In the genomic region with DNA sequence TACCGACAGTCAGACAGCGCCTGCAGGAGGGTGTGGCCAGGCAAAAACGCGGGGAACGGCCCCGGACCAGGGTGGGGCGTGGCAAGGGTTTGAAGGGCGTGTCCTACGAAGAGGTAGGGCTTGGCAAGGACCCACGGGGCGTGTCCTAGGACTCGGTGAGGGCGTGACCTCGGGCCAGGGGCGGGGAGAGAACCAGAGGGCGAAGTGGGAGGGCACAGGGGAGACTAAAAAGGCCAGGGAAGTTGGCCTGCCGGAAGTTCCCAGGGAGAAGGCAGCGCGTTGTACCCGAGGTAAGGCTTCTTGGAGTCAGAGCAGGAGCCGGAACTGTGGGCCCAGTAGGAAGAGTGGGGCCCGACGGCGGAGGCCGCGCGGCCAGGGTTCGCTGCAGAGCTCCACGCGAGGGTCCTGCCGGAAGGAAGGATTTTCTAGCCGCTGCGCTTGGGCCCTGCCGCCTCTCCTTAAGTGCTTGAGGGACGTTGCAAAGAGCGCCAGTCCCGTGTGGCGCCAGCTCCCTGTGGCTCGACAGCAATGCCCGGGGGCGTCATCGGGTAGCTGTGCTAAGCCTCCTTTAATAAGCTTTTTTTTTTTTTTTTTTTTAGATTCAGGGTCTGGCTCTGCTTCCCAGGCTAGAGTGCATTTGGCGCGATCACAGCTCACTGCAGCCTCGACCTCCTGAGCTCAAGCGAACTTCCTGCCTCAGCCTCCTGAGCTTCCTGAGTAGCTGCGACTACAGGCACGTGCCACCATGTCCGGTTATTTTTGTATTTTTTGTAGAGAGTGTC, we compare ENCODE assay signal across 8 cellular contexts.
A peak's percentile ranks its signal among the peaks of the same experiment; 100 is the strongest.
DNase-seq lines count a peak whose midpoint lies in the region; ATAC-seq and TF ChIP-seq lines count a peak whose summit lies in the region.

A gene with protein sequence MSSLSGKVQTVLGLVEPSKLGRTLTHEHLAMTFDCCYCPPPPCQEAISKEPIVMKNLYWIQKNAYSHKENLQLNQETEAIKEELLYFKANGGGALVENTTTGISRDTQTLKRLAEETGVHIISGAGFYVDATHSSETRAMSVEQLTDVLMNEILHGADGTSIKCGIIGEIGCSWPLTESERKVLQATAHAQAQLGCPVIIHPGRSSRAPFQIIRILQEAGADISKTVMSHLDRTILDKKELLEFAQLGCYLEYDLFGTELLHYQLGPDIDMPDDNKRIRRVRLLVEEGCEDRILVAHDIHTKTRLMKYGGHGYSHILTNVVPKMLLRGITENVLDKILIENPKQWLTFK (plus strand): TSS at position 253 of the 782 bp plus-strand sequence. CDS start 47,375 bp downstream, outside the sequence.

- peak; percentile 94 for DNase-seq in AG08395 (ENCODE audit: low spot score)
- peak; percentile 88 for DNase-seq in NCI-H226
- DNase-seq in cerebellar cortex (ENCODE audit: low spot score), result peak; percentile 78
- DNase-seq in islet precursor cell, result peak; percentile 100
- peak; percentile 93 to 98 for DNase-seq in stimulated activated CD4-positive, alpha-beta T cell treated with anti-CD3 and anti-CD28 coated beads, Interleukin-15, amount 100 ng/mL, for 1 hour (ENCODE audit: low read depth in 1 of 2, low spot score in 1 of 2)

- TF ChIP-seq POLR2A in GM18951 (IDR thresholded peaks at IDR 0.05; ENCODE audit: extremely low read depth, insufficient read depth, insufficient read length), result peak; percentile 83

- in situ Hi-C loops in GM18951 (cut with MboI; ENCODE audit: low sequenced_read_pairs, unreplicated experiment), result no loop called here

- ATAC-seq in HG03159 (IDR thresholded peaks at IDR 0.05; ENCODE audit: unreplicated experiment), result peak; percentile 98
- peak; percentile 96 to 97 for ATAC-seq in activated CD4-positive, CD25-positive, alpha-beta regulatory T cell treated with anti-CD3 and anti-CD28 coated beads, Interleukin-2, amount 50 U/mL, for 24 hours

Comparison
In these comparisons a context has a peak if more than half of its experiments do, and no peak if none do; other contexts are left out.
1. Peak in every context shown above with its lines: DNase-seq and ATAC-seq.